ENCODE assay signal across 11 cellular contexts in the genomic region with DNA sequence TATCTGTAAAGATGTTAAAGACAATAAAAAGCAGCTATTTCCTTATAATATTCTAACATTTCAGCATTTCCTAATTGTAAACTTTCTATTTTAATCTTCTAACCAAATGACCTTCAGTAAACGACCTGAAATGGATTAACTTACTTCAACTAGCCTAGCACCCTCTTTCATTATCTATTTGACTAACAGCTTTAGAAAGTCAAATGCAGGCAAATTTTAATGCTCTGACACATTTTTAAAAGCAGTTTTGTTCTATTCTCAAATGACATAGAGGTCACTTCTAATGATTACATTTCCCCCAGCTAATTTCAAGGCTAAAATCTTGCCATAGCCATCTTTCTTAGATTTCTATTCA. TPM values are rescaled to one million over a fixed set of nuclear protein-coding genes. Genes with fewer than 3 reads are reported as not detected.
DNase-seq lines count a peak whose midpoint lies in the region; ATAC-seq, FAIRE-seq and TF ChIP-seq lines count a peak whose summit lies in the region.
"Had no signal": no experiment of that assay in that cellular context is flagged by ENCODE, and none has a peak within 500 bp of the region (broad histone marks: within the 10 kb centered on the region; RNA-seq: fewer than 3 reads in every experiment).

No MANE protein-coding gene starts in this region.

- peak overlapping the region in 1 of 3 experiments; percentile 61 for H3K4me3 ChIP-seq in keratinocyte (ENCODE audit: control insufficient read depth in 2 of 3, extremely low read depth in 1 of 3, insufficient read depth in 2 of 3, low read depth in 1 of 3, low read length in 3 of 3)

- H3K9ac ChIP-seq in keratinocyte (ENCODE audit: control insufficient read depth, extremely low read depth, insufficient read depth, low read length) = peak overlapping the region; percentile 63

- TF ChIP-seq CTCF in keratinocyte (optimal IDR thresholded peaks at IDR 0.05 in 1 of 3, IDR thresholded peaks at IDR 0.05 in 1 of 3, conservative IDR thresholded peaks at IDR 0.05 in 1 of 3; ENCODE audit: extremely low read depth in 1 of 3, insufficient read depth in 2 of 3, low read length in 3 of 3) = no peak

- H3K4me2 ChIP-seq in keratinocyte (ENCODE audit: control insufficient read depth, extremely low read depth, insufficient read depth, low read depth, low read length) = peak overlapping the region; percentile 91

- H3K4me1 ChIP-seq in keratinocyte (ENCODE audit: control insufficient read depth, extremely low read depth, insufficient read depth, low read length) = peaks cover 22% of the 10 kb centered on the region

- peak overlapping the region; percentile 87 for H3K27ac ChIP-seq in keratinocyte (ENCODE audit: control insufficient read depth, insufficient read depth, low read length)

- FAIRE-seq in keratinocyte (lab: Jason Lieb, UNC) (no peak), H54 (lab: Jason Lieb, UNC) (no peak)

- no peak for TF ChIP-seq POLR2A in H54 (IDR thresholded peaks at IDR 0.05; ENCODE audit: low read depth, low read length)

- peak overlapping the region; percentile 47 for H2AFZ ChIP-seq in keratinocyte (ENCODE audit: control insufficient read depth, low read length)

- ATAC-seq in GM19025 (IDR thresholded peaks at IDR 0.05; ENCODE audit: low read depth, unreplicated experiment) (peak; percentile 46), HG02571 (IDR thresholded peaks at IDR 0.05; ENCODE audit: unreplicated experiment) (peak; percentile 40), HG03520 (IDR thresholded peaks at IDR 0.05; ENCODE audit: unreplicated experiment) (peak; percentile 42)
- ATAC-seq: activated T-cell treated with anti-CD3 and anti-CD28 coated beads, Interleukin-2, amount 50 U/mL, for 72 hours; stimulated activated naive CD8-positive, alpha-beta T cell treated with anti-CD3 and anti-CD28 coated beads, Interleukin-15, amount 100 ng/mL, for 72 hours had no signal

- H3K79me2 ChIP-seq in keratinocyte (ENCODE audit: control insufficient read depth, insufficient read depth, low read length) = no peaks in the 10 kb centered on the region

- no peaks in the 10 kb centered on the region for H3K9me3 ChIP-seq in keratinocyte (ENCODE audit: control insufficient read depth, low read depth, low read length)

- no peaks in the 10 kb centered on the region for H3K27me3 ChIP-seq in keratinocyte (ENCODE audit: control insufficient read depth, extremely low read depth, insufficient read depth, low read length)

- H3K36me3 ChIP-seq in keratinocyte (ENCODE audit: control insufficient read depth in 2 of 2, extremely low read depth in 1 of 2, insufficient read depth in 2 of 2, low read length in 2 of 2) = peaks cover 0 to 15% of the 10 kb centered on the region in 2 experiments

- no peaks in the 10 kb centered on the region for H4K20me1 ChIP-seq in keratinocyte (ENCODE audit: control insufficient read depth, extremely low read depth, insufficient read depth, low read length)

- DNase-seq in keratinocyte (ENCODE audit: low read depth, low spot score) = no peak
- no peak for DNase-seq in H54 (ENCODE audit: insufficient read length, low spot score)
- DNase-seq in cortex of kidney (lab: John Stamatoyannopoulos, UW) = no peak
- DNase-seq in midbrain (lab: John Stamatoyannopoulos, UW) = no peak
- DNase-seq in NCI-H2107 (lab: John Stamatoyannopoulos, UW) = no peak
- DNase-seq: activated T-cell treated with anti-CD3 and anti-CD28 coated beads, Interleukin-2, amount 50 U/mL, for 72 hours; naive B cell; stimulated activated naive CD8-positive, alpha-beta T cell treated with anti-CD3 and anti-CD28 coated beads, Interleukin-15, amount 100 ng/mL, for 72 hours had no signal

- H3K9me1 ChIP-seq in keratinocyte (ENCODE audit: control insufficient read depth, extremely low read depth, insufficient read depth, low read length) = peaks cover 2% of the 10 kb centered on the region

- dilution Hi-C loops in keratinocyte (cut with MboI; ENCODE audit: extremely low pct_ligation_motif_present, low sequenced_read_pairs) = no loop called here

RNA-seq across cellular contexts. Expression of a gene that starts 41.9 kb away (rescaled TPM):
- polyA plus RNA-seq in keratinocyte = 4.0 to 8.4 TPM (median 6.0 TPM) in 3 replicates
- 10.3 TPM for polyA plus RNA-seq in keratinocyte (2011; ENCODE audit: low read depth)
- 1.6 and 4.4 TPM in 2 replicates for polyA plus RNA-seq in keratinocyte (2011; cell fraction: cytosol; rRNA removed)
- polyA plus RNA-seq in keratinocyte (2011; cell fraction: nucleus; rRNA removed) = 8.3 and 13.8 TPM in 2 replicates
- polyA plus RNA-seq in keratinocyte (2012; ENCODE audit: low replicate concordance) = 6.0 and 11.5 TPM in 2 replicates
- 7.1 to 14.6 TPM (median 11.7 TPM) in 3 replicates for polyA minus RNA-seq in keratinocyte
- 4.8 TPM for polyA minus RNA-seq in keratinocyte (2011; cell fraction: cytosol; rRNA and poly(A)+ RNA removed)
- polyA minus RNA-seq in keratinocyte (2011; cell fraction: nucleus; rRNA and poly(A)+ RNA removed) = 18.3 and 27.8 TPM in 2 replicates
